Comparison of ENCODE assay signal across 8 cellular contexts in genomic region chr14:69666698-69667211, GRCh38. TPM values are rescaled to one million over a fixed set of nuclear protein-coding genes. Genes with fewer than 3 reads are reported as not detected.
A peak's percentile ranks its signal among the peaks of the same experiment; 100 is the strongest.
DNase-seq lines count a peak whose midpoint lies in the region; ATAC-seq and TF ChIP-seq lines count a peak whose summit lies in the region.

No MANE protein-coding gene starts in this region.

- CTCF ChIA-PET in activated naive CD4-positive, alpha-beta T cell treated with anti-CD3 and anti-CD28 coated beads, Interleukin-2, amount 10 ng/mL, durations not matched to agents 7 days and 5 days (lab: Charles Lee), result interaction anchor here (0.7 to 1.1 kb wide), 2 partner anchors 36 to 104 kb away, joined by 3 read pairs; no protein-coding TSS in a partner anchor

- peaks cover 64% of the 10 kb centered on the region for H3K36me3 Mint-ChIP-seq in activated naive CD4-positive, alpha-beta T cell treated with anti-CD3 and anti-CD28 coated beads, Interleukin-2, amount 10 ng/mL, durations not matched to agents 7 days and 5 days

- no peak overlapping the region for H3K4me3 ChIP-seq in adrenal gland
- no peak overlapping the region for H3K4me3 ChIP-seq in mesenchymal stem cell (ENCODE audit: insufficient read depth in 1 of 2, low read depth in 1 of 2, low read length in 2 of 2)
- no peak overlapping the region for H3K4me3 ChIP-seq in upper lobe of right lung

- H3K9me3 ChIP-seq in adrenal gland (replicated peaks in 1 of 3) (no peaks in the 10 kb centered on the region), mesenchymal stem cell (ENCODE audit: control insufficient read depth, low read length) (no peaks in the 10 kb centered on the region), upper lobe of right lung (no peaks in the 10 kb centered on the region)

- H3K23ac ChIP-seq in mesenchymal stem cell (ENCODE audit: low read length in 2 of 2), result no peak overlapping the region

- no peak overlapping the region for H4K8ac ChIP-seq in mesenchymal stem cell (ENCODE audit: low read length)

- intact Hi-C loops in adrenal gland (cut with DNase I), result no loop called here
- intact Hi-C loops in upper lobe of right lung (cut with DNase I), result no loop called here

- no peaks in the 10 kb centered on the region for H3K27me3 Mint-ChIP-seq in activated naive CD4-positive, alpha-beta T cell treated with anti-CD3 and anti-CD28 coated beads, Interleukin-2, amount 10 ng/mL, durations not matched to agents 7 days and 5 days

- H3K14ac ChIP-seq in mesenchymal stem cell (ENCODE audit: low read length in 2 of 2), result no peak overlapping the region

- H3K27ac ChIP-seq in adrenal gland (peak overlapping the region; percentile 10 to 81 (median 62)), mesenchymal stem cell (ENCODE audit: low read length, poor library complexity, severe bottlenecking) (no peak overlapping the region), upper lobe of right lung (peak overlapping the region; percentile 20)

- H4K91ac ChIP-seq in mesenchymal stem cell (ENCODE audit: low read length), result no peak overlapping the region

- no peak overlapping the region for H2BK15ac ChIP-seq in mesenchymal stem cell (ENCODE audit: low read depth, poor library complexity, severe bottlenecking)

- no peak overlapping the region for H3K4me3 Mint-ChIP-seq in activated naive CD4-positive, alpha-beta T cell treated with anti-CD3 and anti-CD28 coated beads, Interleukin-2, amount 10 ng/mL, durations not matched to agents 7 days and 5 days

- WGBS in adrenal gland, 4 donors, result 32 to 44% (median 40%) methylated on average over 2 of the region's 2 CpGs
- 90% methylated on average over 2 of the region's 2 CpGs for WGBS in mesenchymal stem cell

- no peak for DNase-seq in activated naive CD4-positive, alpha-beta T cell treated with anti-CD3 and anti-CD28 coated beads, Interleukin-2, amount 10 ng/mL, durations not matched to agents 7 days and 5 days
- DNase-seq in activated naive CD4-positive, alpha-beta T cell treated with Interleukin-2 at 50 U/mL for 16 hours, result no peak
- DNase-seq in adrenal gland (peak in 5 of 7 donors; percentile 50 to 67 (median 61)), mesenchymal stem cell (no peak), upper lobe of right lung (no peak), NCI-H146 treated with DMSO at 0.1 percent for 48 hours (lab: John Stamatoyannopoulos, UW; ENCODE audit: unreplicated experiment) (no peak), activated gamma-delta T cell (lab: John Stamatoyannopoulos, UW) (no peak)

- peaks cover 11% of the 10 kb centered on the region for H3K9me3 Mint-ChIP-seq in activated naive CD4-positive, alpha-beta T cell treated with anti-CD3 and anti-CD28 coated beads, Interleukin-2, amount 10 ng/mL, durations not matched to agents 7 days and 5 days

- ATAC-seq in upper lobe of right lung, result peak; percentile 20
- no peak for ATAC-seq in GM21526 (IDR thresholded peaks at IDR 0.05; ENCODE audit: low FRiP score, unreplicated experiment)

- no peak overlapping the region for H3K4ac ChIP-seq in mesenchymal stem cell (ENCODE audit: low read depth in 1 of 2, low read length in 2 of 2)

- no peak overlapping the region for H3K4me2 ChIP-seq in mesenchymal stem cell (ENCODE audit: low read length, poor library complexity, severe bottlenecking)

- H3K9ac ChIP-seq in mesenchymal stem cell (ENCODE audit: low read length), result peak overlapping the region; percentile 0

- H3K4me1 ChIP-seq in adrenal gland (replicated peaks in 1 of 2), result peaks cover 56 to 85% of the 10 kb centered on the region in 2 donors
- H3K4me1 ChIP-seq in mesenchymal stem cell (ENCODE audit: control insufficient read depth, insufficient read depth, low read depth, low read length), result peaks cover 5% of the 10 kb centered on the region
- peaks cover 94% of the 10 kb centered on the region for H3K4me1 ChIP-seq in upper lobe of right lung

- H3K27ac Mint-ChIP-seq in activated naive CD4-positive, alpha-beta T cell treated with anti-CD3 and anti-CD28 coated beads, Interleukin-2, amount 10 ng/mL, durations not matched to agents 7 days and 5 days, result peak overlapping the region; percentile 80

- H3K18ac ChIP-seq in mesenchymal stem cell (ENCODE audit: low read depth in 1 of 2, low read length in 2 of 2), result no peak overlapping the region

- H2BK120ac ChIP-seq in mesenchymal stem cell (ENCODE audit: low read depth, low read length), result no peak overlapping the region

- TF ChIP-seq CTCF in adrenal gland (IDR thresholded peaks at IDR 0.05) (no peak), upper lobe of right lung (IDR thresholded peaks at IDR 0.05) (no peak)

- H2AFZ ChIP-seq in mesenchymal stem cell (ENCODE audit: low read depth, low read length), result no peak overlapping the region

- H2AK5ac ChIP-seq in mesenchymal stem cell (ENCODE audit: low read length, severe bottlenecking), result peak overlapping the region; percentile 27

- H3K4me1 Mint-ChIP-seq in activated naive CD4-positive, alpha-beta T cell treated with anti-CD3 and anti-CD28 coated beads, Interleukin-2, amount 10 ng/mL, durations not matched to agents 7 days and 5 days, result peaks cover 82% of the 10 kb centered on the region

- no peak overlapping the region for H2BK5ac ChIP-seq in mesenchymal stem cell (ENCODE audit: low read depth, low read length, poor library complexity, severe bottlenecking)

- no peak for TF ChIP-seq POLR2A in adrenal gland (IDR thresholded peaks at IDR 0.05)

- no peak overlapping the region for H2BK12ac ChIP-seq in mesenchymal stem cell (ENCODE audit: low read length in 2 of 2)

- H3K79me1 ChIP-seq in mesenchymal stem cell (replicated peaks; ENCODE audit: low read length, poor library complexity, severe bottlenecking), result peaks cover 39% of the 10 kb centered on the region

- no peaks in the 10 kb centered on the region for H3K27me3 ChIP-seq in adrenal gland
- no peaks in the 10 kb centered on the region for H3K27me3 ChIP-seq in mesenchymal stem cell (ENCODE audit: control insufficient read depth in 1 of 2, insufficient read depth in 1 of 2, low read length in 2 of 2)
- H3K27me3 ChIP-seq in upper lobe of right lung, result no peaks in the 10 kb centered on the region

- no peaks in the 10 kb centered on the region for H3K36me3 ChIP-seq in adrenal gland (replicated peaks in 1 of 2)
- H3K36me3 ChIP-seq in mesenchymal stem cell (ENCODE audit: control insufficient read depth in 1 of 2, insufficient read depth in 2 of 2, low read depth in 1 of 2, low read length in 2 of 2), result no peaks in the 10 kb centered on the region
- H3K36me3 ChIP-seq in upper lobe of right lung, result no peaks in the 10 kb centered on the region

RNA-seq across cellular contexts. Expression of gene SUSD6, which starts 55.4 kb away (rescaled TPM):
- total RNA-seq in adrenal gland (10 to 100 TPM; 33.3 to 75.5 (median 52.0) TPM), upper lobe of right lung (87.5 TPM)
- 10 to 100 TPM in 1 of 3 donors, 1 to 10 TPM in 2; 7.8 to 22.8 (median 9.3) TPM for polyA plus RNA-seq in adrenal gland
- polyA plus RNA-seq in mesenchymal stem cell (2013, experiment 1 of 2), result 8.9 TPM
- polyA plus RNA-seq in mesenchymal stem cell (2013, experiment 2 of 2), result 9.1 TPM

Comparison
In these comparisons a context has a peak if more than half of its experiments do, and no peak if none do; other contexts are left out.
1. DNase-seq: peak in adrenal gland (5 of 7); none in activated naive CD4-positive, alpha-beta T cell treated with anti-CD3 and anti-CD28 coated beads, Interleukin-2, amount 10 ng/mL, durations not matched to agents 7 days and 5 days (single experiment), activated naive CD4-positive, alpha-beta T cell treated with Interleukin-2 at 50 U/mL for 16 hours (single experiment), mesenchymal stem cell (single experiment), upper lobe of right lung (single experiment), NCI-H146 treated with DMSO at 0.1 percent for 48 hours (single experiment) and activated gamma-delta T cell (single experiment).